23 cellular contexts compared by ENCODE assay signal in the genomic region with DNA sequence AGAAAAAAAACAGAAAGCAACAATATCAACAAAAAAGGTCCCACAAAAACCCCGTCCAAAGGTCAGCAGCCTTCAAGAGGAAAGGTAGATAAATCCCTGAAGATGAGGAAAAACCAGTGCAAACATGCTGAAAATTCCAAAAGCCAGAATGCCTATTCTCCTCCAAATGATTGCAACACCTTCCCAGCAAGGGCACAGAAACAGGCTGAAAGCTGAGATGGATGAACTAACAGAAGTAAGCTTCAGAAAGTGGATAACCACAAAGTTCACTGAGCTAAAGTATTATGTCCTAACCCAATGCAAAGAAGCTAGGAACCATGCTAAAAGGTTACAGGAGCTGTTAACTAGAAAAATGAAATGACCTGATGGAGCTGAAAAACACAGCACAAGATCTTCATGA.
"Had no signal": no experiment of that assay in that cellular context is flagged by ENCODE, and none has a peak within 500 bp of the region (broad histone marks: within the 10 kb centered on the region; RNA-seq: fewer than 3 reads in every experiment).

No MANE protein-coding gene starts in this region.

- H3K36me3 ChIP-seq: adrenal gland, breast epithelium, SJSA1 had no signal

- H3K4me3 ChIP-seq: adrenal gland, breast epithelium, SJSA1 had no signal

- H3K9me3 ChIP-seq: adrenal gland, SJSA1 had no signal

- H3K4me1 ChIP-seq: adrenal gland, breast epithelium, SJSA1 had no signal

- H3K27me3 ChIP-seq: adrenal gland, breast epithelium, SJSA1 had no signal

- H3K27ac ChIP-seq: adrenal gland, breast epithelium, SJSA1 had no signal

- DNase-seq: activated CD4-positive, alpha-beta T cell treated with anti-CD3 and anti-CD28 coated beads for 4 hours; activated CD8-positive, alpha-beta memory T cell treated with anti-CD3 and anti-CD28 coated beads, Interleukin-2, amount 10 ng/mL, durations not matched to agents 7 days and 5 days; activated effector memory CD4-positive, alpha-beta T cell treated with Interleukin-2 at 50 U/mL for 16 hours; activated naive CD4-positive, alpha-beta T cell treated with anti-CD3 and anti-CD28 coated beads for 36 hours; activated naive CD8-positive, alpha-beta T cell treated with anti-CD3 and anti-CD28 coated beads for 36 hours; activated T-cell treated with anti-CD3 and anti-CD28 coated beads, Interleukin-2, amount 50 U/mL, for 24 hours; adrenal gland; aorta; caudate nucleus; KG1; MV-4-11; NCI-H1092 treated with DMSO at 0.1 percent for 48 hours; NCI-H1417 treated with DMSO at 0.1 percent for 48 hours; NCI-H1694 treated with DMSO at 0.1 percent for 48 hours; NCI-H2029 treated with DMSO at 0.1 percent for 48 hours; NCI-H345; NCI-H510A; NCI-H69; PC-3; SHP77; SW 1271 had no signal
